8 cellular contexts compared by ENCODE assay signal in the genomic region with DNA sequence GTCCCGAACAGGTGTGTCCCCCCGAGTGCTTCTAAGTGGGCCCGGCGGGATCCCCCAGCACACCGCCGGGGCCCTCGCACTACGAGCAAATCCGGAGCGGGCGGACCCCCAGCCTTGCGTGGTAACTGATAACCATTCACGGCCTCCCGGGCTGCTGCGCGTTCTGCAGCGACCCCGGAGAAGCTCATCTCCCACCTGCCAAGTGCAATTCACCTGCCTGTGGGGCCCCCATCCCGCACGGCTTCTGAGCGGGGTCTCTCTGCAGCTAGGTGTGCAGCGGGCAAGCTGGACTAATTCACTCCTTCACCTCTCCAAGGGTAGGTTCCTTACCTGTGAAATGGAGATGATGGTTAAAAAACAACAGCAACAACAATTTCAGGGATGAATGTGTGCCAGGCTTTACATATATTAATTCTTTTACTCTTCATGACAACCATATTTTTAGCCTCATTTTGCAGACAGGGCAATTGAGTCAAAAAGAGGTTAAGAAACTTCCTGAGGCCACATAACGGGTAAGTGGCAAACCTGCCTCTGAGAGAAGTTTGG. TPM values are rescaled to one million over a fixed set of nuclear protein-coding genes. Genes with fewer than 3 reads are reported as not detected.
A peak's percentile ranks its signal among the peaks of the same experiment; 100 is the strongest.
DNase-seq lines count a peak whose midpoint lies in the region; ATAC-seq and TF ChIP-seq lines count a peak whose summit lies in the region.

No MANE protein-coding gene starts in this region.

- ATAC-seq in HG02938 (IDR thresholded peaks at IDR 0.05; ENCODE audit: unreplicated experiment): peak; percentile 6

- no TSS peak for BruUV-seq in Caco-2 (replicated peaks; lab: Mats Ljungman, UMichigan)

- POLR2A ChIA-PET in Caco-2 (lab: Charles Lee): interaction anchor here (0.6 to 1.5 kb wide), 2 partner anchors 29 to 33 kb away, joined by 3 to 5 read pairs; no protein-coding TSS in a partner anchor

- CTCF ChIA-PET in Caco-2 (lab: Charles Lee): no interaction called here

- H3K4me1 Mint-ChIP-seq in Caco-2 (ENCODE audit: low read depth, unreplicated experiment) (peaks cover 34% of the 10 kb centered on the region), type B pancreatic cell (ENCODE audit: unreplicated experiment) (no peaks in the 10 kb centered on the region)
- peaks cover 10% of the 10 kb centered on the region for H3K4me1 Mint-ChIP-seq in activated T-helper 1 cell treated with anti-CD3 and anti-CD28 coated beads, Interleukin-12 subunit alpha, Interleukin-12 subunit beta, Interleukin-2, Interleukin-4 antibody, amounts not matched to agents 30 ng/mL and 10 ng/mL and 1 ng/mL, durations not matched to agents 14 hours and 24 hours and 36 hours (ENCODE audit: low read depth)

- DNase-seq in Caco-2: no peak
- DNase-seq in activated T-helper 1 cell treated with anti-CD3 and anti-CD28 coated beads, Interleukin-12 subunit alpha, Interleukin-12 subunit beta, Interleukin-2, Interleukin-4 antibody, amounts not matched to agents 30 ng/mL and 10 ng/mL and 1 ng/mL, durations not matched to agents 14 hours and 24 hours and 36 hours (ENCODE audit: low spot score): no peak
- DNase-seq in lower leg skin (ENCODE audit: low spot score in 2 of 2): no peak
- no peak for DNase-seq in type B pancreatic cell (ENCODE audit: extremely low spot score, unreplicated experiment)
- DNase-seq in kidney tubule cell (ENCODE audit: low spot score): no peak
- DNase-seq in NCI-H2196 (lab: John Stamatoyannopoulos, UW; ENCODE audit: unreplicated experiment): no peak
- DNase-seq in activated gamma-delta T cell (lab: John Stamatoyannopoulos, UW): no peak

- H3K4me1 ChIP-seq in Caco-2: peaks cover 31% of the 10 kb centered on the region

- no peak for TF ChIP-seq POLR2A in lower leg skin (IDR thresholded peaks at IDR 0.05)

- H3K4me3 Mint-ChIP-seq in Caco-2 (ENCODE audit: unreplicated experiment) (peak overlapping the region; percentile 94), type B pancreatic cell (peak overlapping the region; percentile 87)
- peak overlapping the region; percentile 63 for H3K4me3 Mint-ChIP-seq in activated T-helper 1 cell treated with anti-CD3 and anti-CD28 coated beads, Interleukin-12 subunit alpha, Interleukin-12 subunit beta, Interleukin-2, Interleukin-4 antibody, amounts not matched to agents 30 ng/mL and 10 ng/mL and 1 ng/mL, durations not matched to agents 14 hours and 24 hours and 36 hours

- 2% methylated on average over 6 to 7 of the region's 23 CpGs for WGBS in lower leg skin, 2 donors

- peak overlapping the region; percentile 84 for H3K4me3 ChIP-seq in Caco-2 (ENCODE audit: low read depth, low read length)
- peak overlapping the region; percentile 31 for H3K4me3 ChIP-seq in lower leg skin (ENCODE audit: low read depth, poor library complexity, severe bottlenecking)

- peaks cover 28% of the 10 kb centered on the region for H3K36me3 Mint-ChIP-seq in Caco-2 (ENCODE audit: insufficient read depth, unreplicated experiment)
- no peaks in the 10 kb centered on the region for H3K36me3 Mint-ChIP-seq in activated T-helper 1 cell treated with anti-CD3 and anti-CD28 coated beads, Interleukin-12 subunit alpha, Interleukin-12 subunit beta, Interleukin-2, Interleukin-4 antibody, amounts not matched to agents 30 ng/mL and 10 ng/mL and 1 ng/mL, durations not matched to agents 14 hours and 24 hours and 36 hours (ENCODE audit: low read depth)
- H3K36me3 Mint-ChIP-seq in type B pancreatic cell: no peaks in the 10 kb centered on the region

- intact Hi-C loops in Caco-2 (cut with micrococcal nuclease; ENCODE audit: unreplicated experiment) (loop anchor here (2.0 to 5.0 kb wide), 2 partner anchors 45 to 64 kb away; no protein-coding TSS in a partner anchor), lower leg skin (cut with DNase I; ENCODE audit: low total_unique reads) (no loop called here)
- intact Hi-C loops in activated T-helper 1 cell treated with anti-CD3 and anti-CD28 coated beads, Interleukin-12 subunit alpha, Interleukin-12 subunit beta, Interleukin-2, Interleukin-4 antibody, amounts not matched to agents 30 ng/mL and 10 ng/mL and 1 ng/mL, durations not matched to agents 14 hours and 24 hours and 36 hours (cut with micrococcal nuclease): loop anchor here (5.0 kb wide), 1 partner anchor 1775 kb away; no protein-coding TSS in a partner anchor

- no peaks in the 10 kb centered on the region for H3K27me3 ChIP-seq in Caco-2 (replicated peaks; ENCODE audit: control insufficient read depth, insufficient read depth, low read length)

- no peak for TF ChIP-seq CTCF in Caco-2 (IDR thresholded peaks at IDR 0.05; ENCODE audit: insufficient read depth in 1 of 2, low read depth in 1 of 2, low read length in 1 of 2, severe bottlenecking in 1 of 2, unreplicated experiment in 1 of 2)
- no peak for TF ChIP-seq CTCF in lower leg skin (IDR thresholded peaks at IDR 0.05)
- TF ChIP-seq CTCF in type B pancreatic cell (conservative IDR thresholded peaks at IDR 0.05): no peak

- H3K27ac Mint-ChIP-seq in Caco-2 (ENCODE audit: unreplicated experiment): peak overlapping the region; percentile 53
- no peak overlapping the region for H3K27ac Mint-ChIP-seq in activated T-helper 1 cell treated with anti-CD3 and anti-CD28 coated beads, Interleukin-12 subunit alpha, Interleukin-12 subunit beta, Interleukin-2, Interleukin-4 antibody, amounts not matched to agents 30 ng/mL and 10 ng/mL and 1 ng/mL, durations not matched to agents 14 hours and 24 hours and 36 hours
- peak overlapping the region; percentile 72 for H3K27ac Mint-ChIP-seq in type B pancreatic cell

- H3K9me3 Mint-ChIP-seq in Caco-2 (ENCODE audit: unreplicated experiment): no peaks in the 10 kb centered on the region
- H3K9me3 Mint-ChIP-seq in activated T-helper 1 cell treated with anti-CD3 and anti-CD28 coated beads, Interleukin-12 subunit alpha, Interleukin-12 subunit beta, Interleukin-2, Interleukin-4 antibody, amounts not matched to agents 30 ng/mL and 10 ng/mL and 1 ng/mL, durations not matched to agents 14 hours and 24 hours and 36 hours: no peaks in the 10 kb centered on the region
- no peaks in the 10 kb centered on the region for H3K9me3 Mint-ChIP-seq in type B pancreatic cell

- no peaks in the 10 kb centered on the region; the same call in 1 of the 2 replicates for H3K36me3 ChIP-seq in Caco-2 (ENCODE audit: control insufficient read depth, insufficient read depth, low read length)

- H3K27me3 Mint-ChIP-seq in Caco-2 (ENCODE audit: insufficient read depth, unreplicated experiment): no peaks in the 10 kb centered on the region
- peaks cover 71% of the 10 kb centered on the region for H3K27me3 Mint-ChIP-seq in activated T-helper 1 cell treated with anti-CD3 and anti-CD28 coated beads, Interleukin-12 subunit alpha, Interleukin-12 subunit beta, Interleukin-2, Interleukin-4 antibody, amounts not matched to agents 30 ng/mL and 10 ng/mL and 1 ng/mL, durations not matched to agents 14 hours and 24 hours and 36 hours (ENCODE audit: insufficient read depth)
- peaks cover 67% of the 10 kb centered on the region for H3K27me3 Mint-ChIP-seq in type B pancreatic cell

- no peaks in the 10 kb centered on the region for H3K9me3 ChIP-seq in Caco-2

RNA-seq across cellular contexts. Expression of gene PODXL, which starts 0.6 kb away (rescaled TPM):
- 243 and 278 TPM in 2 replicates for total RNA-seq in Caco-2 (2022)
- total RNA-seq in activated T-helper 1 cell treated with anti-CD3 and anti-CD28 coated beads, Interleukin-12 subunit alpha, Interleukin-12 subunit beta, Interleukin-2, Interleukin-4 antibody, amounts not matched to agents 30 ng/mL and 10 ng/mL and 1 ng/mL, durations not matched to agents 14 hours and 24 hours and 36 hours: 0.75 and 1.3 TPM in 2 replicates
- total RNA-seq in lower leg skin: 10 to 100 TPM in 2 of 4 donors, 1 to 10 TPM in 2; 4.3 to 20.2 (median 13.8) TPM
- total RNA-seq in type B pancreatic cell (ENCODE audit: low replicate concordance): 25.5 and 44.1 TPM in 2 replicates
